11 cellular contexts compared by ENCODE assay signal in genomic region chr18:48927286-48928080, GRCh38. TPM values are rescaled to one million over a fixed set of nuclear protein-coding genes. Genes with fewer than 3 reads are reported as not detected.
A peak's percentile ranks its signal among the peaks of the same experiment; 100 is the strongest.
DNase-seq lines count a peak whose midpoint lies in the region; ATAC-seq and TF ChIP-seq lines count a peak whose summit lies in the region.
"Had no signal": no experiment of that assay in that cellular context is flagged by ENCODE, and none has a peak within 500 bp of the region (broad histone marks: within the 10 kb centered on the region; RNA-seq: fewer than 3 reads in every experiment).

No MANE protein-coding gene starts in this region.

- H3K4me1 Mint-ChIP-seq in activated T-helper 2 cell treated with anti-CD3 and anti-CD28 coated beads, Interferon-gamma antibody, Interleukin-2, Interleukin-4, amounts not matched to agents 10 μg/mL and 5 μg/mL and 100 μg/mL, durations not matched to agents 14 hours and 24 hours and 36 hours (ENCODE audit: low read depth), result peaks cover 87% of the 10 kb centered on the region

- H3K4me1 ChIP-seq in A673 (ENCODE audit: insufficient read depth, low read length, poor library complexity, severe bottlenecking) (peaks cover 93% of the 10 kb centered on the region), mesodermal cell (ENCODE audit: control insufficient read depth, insufficient read depth, low read length, poor library complexity, severe bottlenecking) (peaks cover 93% of the 10 kb centered on the region), SJCRH30 (peaks cover 19% of the 10 kb centered on the region)

- peak overlapping the region; percentile 88 for H3K27ac ChIP-seq in A673 (ENCODE audit: low read depth, low read length, poor library complexity, severe bottlenecking)
- peak overlapping the region; percentile 29 for H3K27ac ChIP-seq in mesodermal cell (ENCODE audit: low read depth, low read length, severe bottlenecking)
- no peak overlapping the region for H3K27ac ChIP-seq in SJCRH30

- intact Hi-C loops in A673 (cut with micrococcal nuclease; ENCODE audit: unreplicated experiment), result no loop called here
- intact Hi-C loops in activated T-helper 2 cell treated with anti-CD3 and anti-CD28 coated beads, Interferon-gamma antibody, Interleukin-2, Interleukin-4, amounts not matched to agents 10 μg/mL and 5 μg/mL and 100 μg/mL, durations not matched to agents 14 hours and 24 hours and 36 hours (cut with micrococcal nuclease), result no loop called here

- H3K27me3 ChIP-seq in A673 (replicated peaks; ENCODE audit: insufficient read depth, low read depth, low read length, poor library complexity) (no peaks in the 10 kb centered on the region), SJCRH30 (no peaks in the 10 kb centered on the region)

- H3K4me3 ChIP-seq in A673 (ENCODE audit: low read depth, low read length, poor library complexity, severe bottlenecking) (no peak overlapping the region), mesodermal cell (ENCODE audit: extremely low read depth, insufficient read depth, low read length, poor library complexity, severe bottlenecking) (no peak overlapping the region), SJCRH30 (no peak overlapping the region)
- H3K4me3 ChIP-seq: K562 had no signal

- WGBS in mesodermal cell (ENCODE audit: insufficient coverage in 2 of 2), 2 experiments, result 92 to 94% methylated on average over 8 to 9 of the region's 11 CpGs

- TF ChIP-seq POLR2A in GM15510 (IDR thresholded peaks at IDR 0.05; ENCODE audit: borderline replicate concordance, extremely low read depth, insufficient read length), result peak; percentile 23

- CTCF ChIA-PET in A673 (lab: Charles Lee), result no interaction called here

- POLR2A ChIA-PET in A673 (lab: Charles Lee; ENCODE audit: low non-redundant PET), result no interaction called here

- peak overlapping the region; percentile 8 for H3K27ac Mint-ChIP-seq in activated T-helper 2 cell treated with anti-CD3 and anti-CD28 coated beads, Interferon-gamma antibody, Interleukin-2, Interleukin-4, amounts not matched to agents 10 μg/mL and 5 μg/mL and 100 μg/mL, durations not matched to agents 14 hours and 24 hours and 36 hours

- BruUV-seq in A673 (replicated peaks; lab: Mats Ljungman, UMichigan), result no TSS peak

- H3K9me3 Mint-ChIP-seq in activated T-helper 2 cell treated with anti-CD3 and anti-CD28 coated beads, Interferon-gamma antibody, Interleukin-2, Interleukin-4, amounts not matched to agents 10 μg/mL and 5 μg/mL and 100 μg/mL, durations not matched to agents 14 hours and 24 hours and 36 hours, result no peaks in the 10 kb centered on the region

- DNase-seq in A673 (ENCODE audit: low spot score) (no peak), NCI-H146 treated with DMSO at 0.1 percent for 48 hours (lab: John Stamatoyannopoulos, UW; ENCODE audit: unreplicated experiment) (no peak), SJCRH30 (no peak)
- DNase-seq in activated T-helper 2 cell treated with anti-CD3 and anti-CD28 coated beads, Interferon-gamma antibody, Interleukin-2, Interleukin-4, amounts not matched to agents 10 μg/mL and 5 μg/mL and 100 μg/mL, durations not matched to agents 14 hours and 24 hours and 36 hours (ENCODE audit: low spot score), result no peak
- DNase-seq in activated effector memory CD4-positive, alpha-beta T cell treated with Interleukin-2 at 50 U/mL for 16 hours, result no peak
- DNase-seq: activated CD4-positive, CD25-positive, alpha-beta regulatory T cell; central memory CD4-positive, alpha-beta T cell had no signal

- no peak for ATAC-seq in GM19463 (IDR thresholded peaks at IDR 0.05; ENCODE audit: unreplicated experiment)
- ATAC-seq: K562 had no signal

- no peak for TF ChIP-seq CTCF in A673 (conservative IDR thresholded peaks at IDR 0.05; ENCODE audit: low read depth, low read length)

- H3K36me3 Mint-ChIP-seq in activated T-helper 2 cell treated with anti-CD3 and anti-CD28 coated beads, Interferon-gamma antibody, Interleukin-2, Interleukin-4, amounts not matched to agents 10 μg/mL and 5 μg/mL and 100 μg/mL, durations not matched to agents 14 hours and 24 hours and 36 hours (ENCODE audit: low read depth), result peaks cover 48% of the 10 kb centered on the region

- H3K36me3 ChIP-seq in A673 (ENCODE audit: insufficient read depth, low read length, poor library complexity, severe bottlenecking) (no peaks in the 10 kb centered on the region), mesodermal cell (ENCODE audit: control insufficient read depth, insufficient read depth, low read length) (peaks cover 85% of the 10 kb centered on the region), SJCRH30 (no peaks in the 10 kb centered on the region)

- H3K4me3 Mint-ChIP-seq in activated T-helper 2 cell treated with anti-CD3 and anti-CD28 coated beads, Interferon-gamma antibody, Interleukin-2, Interleukin-4, amounts not matched to agents 10 μg/mL and 5 μg/mL and 100 μg/mL, durations not matched to agents 14 hours and 24 hours and 36 hours (ENCODE audit: low read depth), result no peak overlapping the region

- H3K9me3 ChIP-seq in A673 (ENCODE audit: low read depth, low read length, poor library complexity, severe bottlenecking) (no peaks in the 10 kb centered on the region), mesodermal cell (ENCODE audit: control insufficient read depth, low read length) (no peaks in the 10 kb centered on the region), SJCRH30 (replicated peaks) (no peaks in the 10 kb centered on the region)

- H3K27me3 Mint-ChIP-seq in activated T-helper 2 cell treated with anti-CD3 and anti-CD28 coated beads, Interferon-gamma antibody, Interleukin-2, Interleukin-4, amounts not matched to agents 10 μg/mL and 5 μg/mL and 100 μg/mL, durations not matched to agents 14 hours and 24 hours and 36 hours (ENCODE audit: low read depth), result no peaks in the 10 kb centered on the region

RNA-seq across cellular contexts. Expression of gene SMAD7, which starts 23.3 kb away (rescaled TPM):
- total RNA-seq in A673 (2021), result 11.4 and 12.0 TPM in 2 replicates
- 21.1 and 22.4 TPM in 2 replicates for total RNA-seq in activated T-helper 2 cell treated with anti-CD3 and anti-CD28 coated beads, Interferon-gamma antibody, Interleukin-2, Interleukin-4, amounts not matched to agents 10 μg/mL and 5 μg/mL and 100 μg/mL, durations not matched to agents 14 hours and 24 hours and 36 hours
- 45.1 TPM for polyA plus RNA-seq in mesodermal cell (2013, experiment 1 of 2)
- 42.8 TPM for polyA plus RNA-seq in mesodermal cell (2013, experiment 2 of 2)
- total RNA-seq in SJCRH30 (2014; rRNA removed; shearing (Covaris generic)), result 3.0 and 3.2 TPM in 2 replicates
